ENCODE assay signal across 1 cellular context in genomic region chr10:13099144-13099665, GRCh38.
TF ChIP-seq lines count a peak whose summit lies in the region.

No MANE protein-coding gene starts in this region.

TF ChIP-seq in K562, 482 proteins besides CTCF, POLR2A, EP300 and RAD21 (continued from another document and continues in another):
- TF ChIP-seq VEZF1 (CRISPR knock-in tag; IDR thresholded peaks at IDR 0.05): no peak
- TF ChIP-seq, protein P1, sequence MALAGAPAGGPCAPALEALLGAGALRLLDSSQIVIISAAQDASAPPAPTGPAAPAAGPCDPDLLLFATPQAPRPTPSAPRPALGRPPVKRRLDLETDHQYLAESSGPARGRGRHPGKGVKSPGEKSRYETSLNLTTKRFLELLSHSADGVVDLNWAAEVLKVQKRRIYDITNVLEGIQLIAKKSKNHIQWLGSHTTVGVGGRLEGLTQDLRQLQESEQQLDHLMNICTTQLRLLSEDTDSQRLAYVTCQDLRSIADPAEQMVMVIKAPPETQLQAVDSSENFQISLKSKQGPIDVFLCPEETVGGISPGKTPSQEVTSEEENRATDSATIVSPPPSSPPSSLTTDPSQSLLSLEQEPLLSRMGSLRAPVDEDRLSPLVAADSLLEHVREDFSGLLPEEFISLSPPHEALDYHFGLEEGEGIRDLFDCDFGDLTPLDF (CRISPR knock-in tag; IDR thresholded peaks at IDR 0.05): no peak
- TF ChIP-seq NCOA6 (IDR thresholded peaks at IDR 0.05): no peak
- TF ChIP-seq ZBTB5 (IDR thresholded peaks at IDR 0.05): no peak
- no peak for TF ChIP-seq CBX2 (IDR thresholded peaks at IDR 0.05; ENCODE audit: insufficient read depth, low read length, poor library complexity, severe bottlenecking)
- TF ChIP-seq COPS2 (conservative IDR thresholded peaks at IDR 0.05): no peak
- TF ChIP-seq CCAR2 (IDR thresholded peaks at IDR 0.05; ENCODE audit: low read depth, low read length): no peak
- no peak for TF ChIP-seq CREB5 (CRISPR knock-in tag; IDR thresholded peaks at IDR 0.05)
- TF ChIP-seq PHB2 (IDR thresholded peaks at IDR 0.05; ENCODE audit: low read depth): no peak
- no peak for TF ChIP-seq ETV1 (tag; conservative IDR thresholded peaks at IDR 0.05; ENCODE audit: low read depth)
- TF ChIP-seq, protein P2, sequence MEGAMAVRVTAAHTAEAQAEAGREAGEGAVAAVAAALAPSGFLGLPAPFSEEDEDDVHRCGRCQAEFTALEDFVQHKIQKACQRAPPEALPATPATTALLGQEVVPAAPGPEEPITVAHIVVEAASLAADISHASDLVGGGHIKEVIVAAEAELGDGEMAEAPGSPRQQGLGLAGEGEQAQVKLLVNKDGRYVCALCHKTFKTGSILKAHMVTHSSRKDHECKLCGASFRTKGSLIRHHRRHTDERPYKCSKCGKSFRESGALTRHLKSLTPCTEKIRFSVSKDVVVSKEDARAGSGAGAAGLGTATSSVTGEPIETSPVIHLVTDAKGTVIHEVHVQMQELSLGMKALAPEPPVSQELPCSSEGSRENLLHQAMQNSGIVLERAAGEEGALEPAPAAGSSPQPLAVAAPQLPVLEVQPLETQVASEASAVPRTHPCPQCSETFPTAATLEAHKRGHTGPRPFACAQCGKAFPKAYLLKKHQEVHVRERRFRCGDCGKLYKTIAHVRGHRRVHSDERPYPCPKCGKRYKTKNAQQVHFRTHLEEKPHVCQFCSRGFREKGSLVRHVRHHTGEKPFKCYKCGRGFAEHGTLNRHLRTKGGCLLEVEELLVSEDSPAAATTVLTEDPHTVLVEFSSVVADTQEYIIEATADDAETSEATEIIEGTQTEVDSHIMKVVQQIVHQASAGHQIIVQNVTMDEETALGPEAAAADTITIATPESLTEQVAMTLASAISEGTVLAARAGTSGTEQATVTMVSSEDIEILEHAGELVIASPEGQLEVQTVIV (CRISPR knock-in tag; IDR thresholded peaks at IDR 0.05; ENCODE audit: borderline replicate concordance): no peak
- no peak for TF ChIP-seq TSC22D4 (tag; IDR thresholded peaks at IDR 0.05)
- TF ChIP-seq CBX1 (IDR thresholded peaks at IDR 0.05; ENCODE audit: low read depth): no peak
- TF ChIP-seq, protein P3, sequence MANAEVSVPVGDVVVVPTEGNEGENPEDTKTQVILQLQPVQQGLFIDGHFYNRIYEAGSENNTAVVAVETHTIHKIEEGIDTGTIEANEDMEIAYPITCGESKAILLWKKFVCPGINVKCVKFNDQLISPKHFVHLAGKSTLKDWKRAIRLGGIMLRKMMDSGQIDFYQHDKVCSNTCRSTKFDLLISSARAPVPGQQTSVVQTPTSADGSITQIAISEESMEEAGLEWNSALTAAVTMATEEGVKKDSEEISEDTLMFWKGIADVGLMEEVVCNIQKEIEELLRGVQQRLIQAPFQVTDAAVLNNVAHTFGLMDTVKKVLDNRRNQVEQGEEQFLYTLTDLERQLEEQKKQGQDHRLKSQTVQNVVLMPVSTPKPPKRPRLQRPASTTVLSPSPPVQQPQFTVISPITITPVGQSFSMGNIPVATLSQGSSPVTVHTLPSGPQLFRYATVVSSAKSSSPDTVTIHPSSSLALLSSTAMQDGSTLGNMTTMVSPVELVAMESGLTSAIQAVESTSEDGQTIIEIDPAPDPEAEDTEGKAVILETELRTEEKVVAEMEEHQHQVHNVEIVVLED (CRISPR knock-in tag; IDR thresholded peaks at IDR 0.05): no peak
- TF ChIP-seq FOS (IDR thresholded peaks at IDR 0.05; ENCODE audit: extremely low read depth, insufficient read length): no peak
- no peak for TF ChIP-seq NR4A1 (CRISPR knock-in tag; IDR thresholded peaks at IDR 0.05)
- no peak for TF ChIP-seq NR4A1 (tag; IDR thresholded peaks at IDR 0.05)
- no peak for TF ChIP-seq KAT8 (IDR thresholded peaks at IDR 0.05; ENCODE audit: low read depth)
- no peak for TF ChIP-seq EP400 (IDR thresholded peaks at IDR 0.05)
- TF ChIP-seq NONO (IDR thresholded peaks at IDR 0.05; ENCODE audit: low read depth in 2 of 2, low read length in 1 of 2): no peak
- TF ChIP-seq SOX6 (IDR thresholded peaks at IDR 0.05): no peak
- TF ChIP-seq ETS2 (tag; IDR thresholded peaks at IDR 0.05; ENCODE audit: borderline replicate concordance, poor library complexity, severe bottlenecking): no peak
- TF ChIP-seq, protein P4, sequence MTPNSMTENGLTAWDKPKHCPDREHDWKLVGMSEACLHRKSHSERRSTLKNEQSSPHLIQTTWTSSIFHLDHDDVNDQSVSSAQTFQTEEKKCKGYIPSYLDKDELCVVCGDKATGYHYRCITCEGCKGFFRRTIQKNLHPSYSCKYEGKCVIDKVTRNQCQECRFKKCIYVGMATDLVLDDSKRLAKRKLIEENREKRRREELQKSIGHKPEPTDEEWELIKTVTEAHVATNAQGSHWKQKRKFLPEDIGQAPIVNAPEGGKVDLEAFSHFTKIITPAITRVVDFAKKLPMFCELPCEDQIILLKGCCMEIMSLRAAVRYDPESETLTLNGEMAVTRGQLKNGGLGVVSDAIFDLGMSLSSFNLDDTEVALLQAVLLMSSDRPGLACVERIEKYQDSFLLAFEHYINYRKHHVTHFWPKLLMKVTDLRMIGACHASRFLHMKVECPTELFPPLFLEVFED (CRISPR knock-in tag; conservative IDR thresholded peaks at IDR 0.05): 0 out of 2 replicates have a peak, but pooled peaks have one; percentile 53
- TF ChIP-seq ZNF511 (CRISPR knock-in tag; IDR thresholded peaks at IDR 0.05): no peak
- TF ChIP-seq STAG1 (CRISPR knock-in tag; IDR thresholded peaks at IDR 0.05; ENCODE audit: borderline replicate concordance): no peak
- no peak for TF ChIP-seq PREB (CRISPR knock-in tag; IDR thresholded peaks at IDR 0.05)
- TF ChIP-seq THAP7 (CRISPR knock-in tag; IDR thresholded peaks at IDR 0.05): no peak
- TF ChIP-seq NR1H2 (CRISPR knock-in tag; IDR thresholded peaks at IDR 0.05): no peak
- no peak for TF ChIP-seq REST (CRISPR knock-in tag; IDR thresholded peaks at IDR 0.05; ENCODE audit: low read depth)
- TF ChIP-seq, protein P5, sequence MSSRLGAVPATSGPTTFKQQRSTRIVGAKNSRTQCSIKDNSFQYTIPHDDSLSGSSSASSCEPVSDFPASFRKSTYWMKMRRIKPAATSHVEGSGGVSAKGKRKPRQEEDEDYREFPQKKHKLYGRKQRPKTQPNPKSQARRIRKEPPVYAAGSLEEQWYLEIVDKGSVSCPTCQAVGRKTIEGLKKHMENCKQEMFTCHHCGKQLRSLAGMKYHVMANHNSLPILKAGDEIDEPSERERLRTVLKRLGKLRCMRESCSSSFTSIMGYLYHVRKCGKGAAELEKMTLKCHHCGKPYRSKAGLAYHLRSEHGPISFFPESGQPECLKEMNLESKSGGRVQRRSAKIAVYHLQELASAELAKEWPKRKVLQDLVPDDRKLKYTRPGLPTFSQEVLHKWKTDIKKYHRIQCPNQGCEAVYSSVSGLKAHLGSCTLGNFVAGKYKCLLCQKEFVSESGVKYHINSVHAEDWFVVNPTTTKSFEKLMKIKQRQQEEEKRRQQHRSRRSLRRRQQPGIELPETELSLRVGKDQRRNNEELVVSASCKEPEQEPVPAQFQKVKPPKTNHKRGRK (tag; IDR thresholded peaks at IDR 0.05): peak; percentile 86
- no peak for TF ChIP-seq NELFE (IDR thresholded peaks at IDR 0.05; ENCODE audit: insufficient read depth, insufficient read length)
- peak in 1 of 2 experiments; percentile 45; a peak in 1 of 4 replicates for TF ChIP-seq HDAC1 (IDR thresholded peaks at IDR 0.05)
- TF ChIP-seq ASH1L (IDR thresholded peaks at IDR 0.05; ENCODE audit: borderline replicate concordance, low read depth, partially characterized antibody): no peak
- TF ChIP-seq SMARCA4 (IDR thresholded peaks at IDR 0.05): no peak
